12 cellular contexts compared by ENCODE assay signal in the genomic region with DNA sequence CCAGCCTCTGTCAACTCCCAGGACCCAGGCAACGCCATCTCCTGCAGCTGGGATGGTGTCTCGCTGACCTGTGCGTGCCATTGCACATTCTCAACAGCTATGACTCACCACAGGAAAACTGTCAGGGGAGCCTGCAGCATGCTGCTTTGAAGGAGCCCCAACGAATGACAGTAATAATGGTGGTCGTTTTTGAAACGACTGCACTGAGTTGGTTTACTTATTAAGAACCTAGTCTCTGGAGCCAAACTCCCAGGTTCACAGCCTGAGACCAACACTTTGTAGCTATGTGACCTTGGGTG. TPM values are rescaled to one million over a fixed set of nuclear protein-coding genes. Genes with fewer than 3 reads are reported as not detected.
DNase-seq lines count a peak whose midpoint lies in the region; ATAC-seq, FAIRE-seq and TF ChIP-seq lines count a peak whose summit lies in the region.
"Had no signal": no experiment of that assay in that cellular context is flagged by ENCODE, and none has a peak within 500 bp of the region (broad histone marks: within the 10 kb centered on the region; RNA-seq: fewer than 3 reads in every experiment).

No MANE protein-coding gene starts in this region.

- peak overlapping the region in 1 of 2 experiments; percentile 0; a peak in 2 of 4 replicates for H3K9ac ChIP-seq in K562 (ENCODE audit: insufficient read depth in 1 of 2, low read depth in 2 of 2, low read length in 2 of 2)

- H3K4me2 ChIP-seq in K562 (ENCODE audit: insufficient read depth, low read length), result no peak overlapping the region

- H3K4me3 Mint-ChIP-seq in activated T-helper 1 cell treated with anti-CD3 and anti-CD28 coated beads, Interleukin-12 subunit alpha, Interleukin-12 subunit beta, Interleukin-2, Interleukin-4 antibody, amounts not matched to agents 30 ng/mL and 10 ng/mL and 1 ng/mL, durations not matched to agents 14 hours and 24 hours and 36 hours, result no peak overlapping the region
- H3K4me3 Mint-ChIP-seq: activated naive CD8-positive, alpha-beta T cell; stimulated activated effector memory CD8-positive, alpha-beta T cell treated with anti-CD3 and anti-CD28 coated beads, Interleukin-12 subunit alpha, Interleukin-12 subunit beta, amount 100 ng/mL, for 72 hours had no signal

- CTCF ChIA-PET in K562 (lab: Yijun Ruan, JAX; ENCODE audit: low intra/inter-chr PET ratio), result interaction anchor here (0.8 kb wide), 1 partner anchor 305 kb away, joined by 3 read pairs; no protein-coding TSS in a partner anchor

- no peak for TF ChIP-seq RAD21 in K562 (CRISPR knock-in tag; conservative IDR thresholded peaks at IDR 0.05 in 1 of 2, IDR thresholded peaks at IDR 0.05 in 1 of 2)

- in situ Hi-C loops in K562 (cut with MboI), result loop anchor here (5.0 kb wide), 1 partner anchor 61 kb away; a partner anchor contains a TSS

- no peak for TF ChIP-seq EP300 in K562 (IDR thresholded peaks at IDR 0.05; ENCODE audit: low read length)

- H3K27me3 Mint-ChIP-seq in activated T-helper 1 cell treated with anti-CD3 and anti-CD28 coated beads, Interleukin-12 subunit alpha, Interleukin-12 subunit beta, Interleukin-2, Interleukin-4 antibody, amounts not matched to agents 30 ng/mL and 10 ng/mL and 1 ng/mL, durations not matched to agents 14 hours and 24 hours and 36 hours (ENCODE audit: insufficient read depth), result no peaks in the 10 kb centered on the region
- H3K27me3 Mint-ChIP-seq: activated naive CD8-positive, alpha-beta T cell had no signal

- no peak overlapping the region; the same call in 2 of the 3 replicates for H3K27ac ChIP-seq in K562 (ENCODE audit: extremely low read depth, low read depth, low read length)
- H3K27ac ChIP-seq: SK-N-MC had no signal

- H3K79me2 ChIP-seq in K562 (ENCODE audit: control insufficient read depth, insufficient read depth, low read length), result no peaks in the 10 kb centered on the region

- no peak for TF ChIP-seq POLR2A in K562 (conservative IDR thresholded peaks at IDR 0.05)

- H3K36me3 Mint-ChIP-seq in activated T-helper 1 cell treated with anti-CD3 and anti-CD28 coated beads, Interleukin-12 subunit alpha, Interleukin-12 subunit beta, Interleukin-2, Interleukin-4 antibody, amounts not matched to agents 30 ng/mL and 10 ng/mL and 1 ng/mL, durations not matched to agents 14 hours and 24 hours and 36 hours (ENCODE audit: low read depth), result no peaks in the 10 kb centered on the region
- H3K36me3 Mint-ChIP-seq: activated naive CD8-positive, alpha-beta T cell; stimulated activated effector memory CD8-positive, alpha-beta T cell treated with anti-CD3 and anti-CD28 coated beads, Interleukin-12 subunit alpha, Interleukin-12 subunit beta, amount 100 ng/mL, for 72 hours had no signal

- POLR2A ChIA-PET in K562 (lab: Yijun Ruan, JAX), result interaction anchor here (0.6 to 1.9 kb wide), 7 partner anchors 9 to 183 kb away, joined by 3 to 9 read pairs (median 3); a partner anchor contains a TSS

- no peaks in the 10 kb centered on the region for H4K20me1 ChIP-seq in K562 (replicated peaks; ENCODE audit: control insufficient read depth, insufficient read depth, low read length)

- DNase-seq in SIG-M5 treated with dmso at 0.1 percent for 504 hours (lab: John Stamatoyannopoulos, UW; ENCODE audit: unreplicated experiment) (peak; percentile 23), SIG-M5 (lab: John Stamatoyannopoulos, UW) (no peak), K562 (ENCODE audit: extremely low read depth in 1 of 4, low spot score in 3 of 4) (peak; percentile 45 to 59 (median 50)), left colon (no peak), NCI-H2227 (lab: John Stamatoyannopoulos, UW; ENCODE audit: unreplicated experiment) (no peak)
- no peak for DNase-seq in activated CD4-positive, alpha-beta T cell treated with anti-CD3 and anti-CD28 coated beads for 4 hours
- no peak for DNase-seq in activated T-helper 1 cell treated with anti-CD3 and anti-CD28 coated beads, Interleukin-12 subunit alpha, Interleukin-12 subunit beta, Interleukin-2, Interleukin-4 antibody, amounts not matched to agents 30 ng/mL and 10 ng/mL and 1 ng/mL, durations not matched to agents 14 hours and 24 hours and 36 hours (ENCODE audit: low spot score)

- H3K9me3 Mint-ChIP-seq in activated T-helper 1 cell treated with anti-CD3 and anti-CD28 coated beads, Interleukin-12 subunit alpha, Interleukin-12 subunit beta, Interleukin-2, Interleukin-4 antibody, amounts not matched to agents 30 ng/mL and 10 ng/mL and 1 ng/mL, durations not matched to agents 14 hours and 24 hours and 36 hours, result no peaks in the 10 kb centered on the region
- H3K9me3 Mint-ChIP-seq: stimulated activated effector memory CD8-positive, alpha-beta T cell treated with anti-CD3 and anti-CD28 coated beads, Interleukin-12 subunit alpha, Interleukin-12 subunit beta, amount 100 ng/mL, for 72 hours had no signal

- no peaks in the 10 kb centered on the region for H3K9me1 ChIP-seq in K562 (ENCODE audit: control insufficient read depth, insufficient read depth, low read length)

- peak; percentile 64 for ATAC-seq in K562
- peak; percentile 22 for ATAC-seq in left colon
- no peak for ATAC-seq in HG03108 (IDR thresholded peaks at IDR 0.05; ENCODE audit: unreplicated experiment)

- TF ChIP-seq CTCF in K562 (IDR thresholded peaks at IDR 0.05 in 2 of 3, conservative IDR thresholded peaks at IDR 0.05 in 1 of 3; ENCODE audit: insufficient read depth in 2 of 3, low read depth in 1 of 3, low read length in 3 of 3), result no peak

- intact Hi-C loops in K562 (cut with micrococcal nuclease), result loop anchor here (5.0 to 10.0 kb wide), 4 partner anchors 76 to 318 kb away; a partner anchor contains a TSS
- intact Hi-C loops in left colon (cut with DNase I, micrococcal nuclease), result no loop called here
- intact Hi-C loops in activated T-helper 1 cell treated with anti-CD3 and anti-CD28 coated beads, Interleukin-12 subunit alpha, Interleukin-12 subunit beta, Interleukin-2, Interleukin-4 antibody, amounts not matched to agents 30 ng/mL and 10 ng/mL and 1 ng/mL, durations not matched to agents 14 hours and 24 hours and 36 hours (cut with micrococcal nuclease), result loop anchor here (10.0 kb wide), 1 partner anchor 428 kb away; a partner anchor contains a TSS

- peaks cover 12% of the 10 kb centered on the region for H3K4me1 Mint-ChIP-seq in activated T-helper 1 cell treated with anti-CD3 and anti-CD28 coated beads, Interleukin-12 subunit alpha, Interleukin-12 subunit beta, Interleukin-2, Interleukin-4 antibody, amounts not matched to agents 30 ng/mL and 10 ng/mL and 1 ng/mL, durations not matched to agents 14 hours and 24 hours and 36 hours (ENCODE audit: low read depth)

- peak; percentile 54 for FAIRE-seq in K562 (lab: Jason Lieb, UNC)
- FAIRE-seq: A204.1 had no signal

- no TSS peak for BruUV-seq in K562 (replicated peaks; lab: Mats Ljungman, UMichigan)

- 7% methylated on average over 6 of the region's 6 CpGs for WGBS in K562 (ENCODE audit: insufficient coverage, low coverage, missing lambda C conversion rate)

- H3K4me1 ChIP-seq in K562 (replicated peaks in 1 of 2; ENCODE audit: control insufficient read depth in 2 of 2, insufficient read depth in 2 of 2, low read length in 2 of 2), result peaks cover 5 to 18% of the 10 kb centered on the region in 2 experiments

- H3K4me3 ChIP-seq in K562, result no peak overlapping the region
- H3K4me3 ChIP-seq: SK-N-MC had no signal

- H2AFZ ChIP-seq in K562 (ENCODE audit: low read depth, low read length), result peak overlapping the region; percentile 90

- no peak overlapping the region for H3K27ac Mint-ChIP-seq in activated T-helper 1 cell treated with anti-CD3 and anti-CD28 coated beads, Interleukin-12 subunit alpha, Interleukin-12 subunit beta, Interleukin-2, Interleukin-4 antibody, amounts not matched to agents 30 ng/mL and 10 ng/mL and 1 ng/mL, durations not matched to agents 14 hours and 24 hours and 36 hours
- H3K27ac Mint-ChIP-seq: activated naive CD8-positive, alpha-beta T cell; stimulated activated effector memory CD8-positive, alpha-beta T cell treated with anti-CD3 and anti-CD28 coated beads, Interleukin-12 subunit alpha, Interleukin-12 subunit beta, amount 100 ng/mL, for 72 hours had no signal

- no peaks in the 10 kb centered on the region for H3K36me3 ChIP-seq in K562 (ENCODE audit: control insufficient read depth, insufficient read depth, low read length)

- no peaks in the 10 kb centered on the region; the same call in 1 of the 2 replicates for H3K9me3 ChIP-seq in K562 (replicated peaks; ENCODE audit: control insufficient read depth, insufficient read depth, low read depth, low read length)

- H3K27me3 ChIP-seq in K562 (ENCODE audit: control insufficient read depth in 2 of 2, insufficient read depth in 2 of 2, low read length in 2 of 2), result no peaks in the 10 kb centered on the region

RNA-seq across cellular contexts. Expression of a gene that starts 21.6 kb away (rescaled TPM):
- total RNA-seq in K562 (2011; cell fraction: chromatin; rRNA removed; ENCODE audit: low replicate concordance), result 0.86 and 1.4 TPM in 2 replicates
- total RNA-seq in K562 (2011; cell fraction: nucleolus; rRNA removed), result 0.67 and 1.4 TPM in 2 replicates
- total RNA-seq in K562 (2011; cell fraction: nucleoplasm; rRNA removed), result 0.66 and 0.84 TPM in 2 replicates
- total RNA-seq in K562 (2014; rRNA removed) (0.33 and 0.54 TPM in 2 replicates), K562 (2014; rRNA removed; fragmentation: Illumina TruSeq; extraction: Trizol) (0.45 and 0.51 TPM in 2 replicates), K562 (2015; rRNA removed; fragmentation: Illumina TruSeq; extraction: Trizol) (0.34 and 0.36 TPM in 2 replicates), K562 (2021) (0.49 and 0.55 TPM in 2 replicates), left colon (100 to 1,000 TPM; 147 to 186 TPM)
- polyA plus RNA-seq in K562 (2011; rRNA removed) (0.34 and 0.54 TPM in 2 replicates), K562 (2014; fragmentation: Illumina TruSeq; extraction: Trizol) (0.16 and 0.66 TPM in 2 replicates), K562 (2014; fragmentation: Nextera tagmentation; extraction: Ambion mirVana) (under 1 TPM; 0.03 to 0.10 TPM), K562 (2014; rRNA removed) (0.13 and 0.80 TPM in 2 replicates)
- polyA plus RNA-seq in K562 (2011; cell fraction: cytosol; rRNA removed), result 0.19 and 0.45 TPM in 2 replicates
- 0.81 and 0.90 TPM in 2 replicates for polyA plus RNA-seq in K562 (2011; cell fraction: nucleus; rRNA removed)
- 0.49 and 0.76 TPM in 2 replicates for polyA plus RNA-seq in K562 (2012)
- 0.25 and 0.27 TPM in 2 replicates for polyA minus RNA-seq in K562 (2011; rRNA and poly(A)+ RNA removed)
- polyA minus RNA-seq in K562 (2011; cell fraction: cytosol; rRNA and poly(A)+ RNA removed), result not detected in 2 replicates
- 0.27 and 0.56 TPM in 2 replicates for polyA minus RNA-seq in K562 (2011; cell fraction: nucleus; rRNA and poly(A)+ RNA removed)
- 2.0 and 2.6 TPM in 2 replicates for total RNA-seq in activated T-helper 1 cell treated with anti-CD3 and anti-CD28 coated beads, Interleukin-12 subunit alpha, Interleukin-12 subunit beta, Interleukin-2, Interleukin-4 antibody, amounts not matched to agents 30 ng/mL and 10 ng/mL and 1 ng/mL, durations not matched to agents 14 hours and 24 hours and 36 hours

RNA-seq across cellular contexts. Expression of a gene that starts 33.4 kb away (rescaled TPM):
- total RNA-seq in K562 (2011; cell fraction: chromatin; rRNA removed; ENCODE audit: low replicate concordance), result 10.7 and 18.5 TPM in 2 replicates
- total RNA-seq in K562 (2011; cell fraction: nucleolus; rRNA removed), result 8.7 and 9.7 TPM in 2 replicates
- total RNA-seq in K562 (2011; cell fraction: nucleoplasm; rRNA removed), result 11.4 and 13.0 TPM in 2 replicates
- 6.2 and 7.0 TPM in 2 replicates for total RNA-seq in K562 (2014; rRNA removed)
- total RNA-seq in K562 (2014; rRNA removed; fragmentation: Illumina TruSeq; extraction: Trizol), result 8.3 and 9.4 TPM in 2 replicates
- 11.3 and 11.9 TPM in 2 replicates for total RNA-seq in K562 (2015; rRNA removed; fragmentation: Illumina TruSeq; extraction: Trizol)
- 6.9 and 7.4 TPM in 2 replicates for total RNA-seq in K562 (2021)
- 8.0 and 9.7 TPM in 2 replicates for polyA plus RNA-seq in K562 (2011; rRNA removed)
- polyA plus RNA-seq in K562 (2011; cell fraction: cytosol; rRNA removed), result 2.4 and 6.8 TPM in 2 replicates
- 9.0 and 14.4 TPM in 2 replicates for polyA plus RNA-seq in K562 (2011; cell fraction: nucleus; rRNA removed)
- 4.6 and 5.2 TPM in 2 replicates for polyA plus RNA-seq in K562 (2012)
- polyA plus RNA-seq in K562 (2014; fragmentation: Illumina TruSeq; extraction: Trizol), result 6.8 and 7.3 TPM in 2 replicates
- polyA plus RNA-seq in K562 (2014; fragmentation: Nextera tagmentation; extraction: Ambion mirVana), result 1 to 10 TPM; 2.1 to 3.3 TPM
- 3.8 and 4.5 TPM in 2 replicates for polyA plus RNA-seq in K562 (2014; rRNA removed)
- polyA minus RNA-seq in K562 (2011; rRNA and poly(A)+ RNA removed), result 18.1 and 28.7 TPM in 2 replicates
- polyA minus RNA-seq in K562 (2011; cell fraction: cytosol; rRNA and poly(A)+ RNA removed), result 7.3 and 7.8 TPM in 2 replicates
- 7.9 and 17.7 TPM in 2 replicates for polyA minus RNA-seq in K562 (2011; cell fraction: nucleus; rRNA and poly(A)+ RNA removed)
- total RNA-seq in left colon, result 10 to 100 TPM in 1 of 2 donors, 1 to 10 TPM in 1; 9.7 to 13.0 TPM
- 4.6 TPM in 2 replicates for total RNA-seq in activated T-helper 1 cell treated with anti-CD3 and anti-CD28 coated beads, Interleukin-12 subunit alpha, Interleukin-12 subunit beta, Interleukin-2, Interleukin-4 antibody, amounts not matched to agents 30 ng/mL and 10 ng/mL and 1 ng/mL, durations not matched to agents 14 hours and 24 hours and 36 hours

RNA-seq across cellular contexts. Expression of a gene that starts 58.9 kb away (rescaled TPM):
- 99.0 and 265 TPM in 2 replicates for total RNA-seq in K562 (2011; cell fraction: chromatin; rRNA removed; ENCODE audit: low replicate concordance)
- 46.7 and 67.2 TPM in 2 replicates for total RNA-seq in K562 (2011; cell fraction: nucleolus; rRNA removed)
- 120 and 158 TPM in 2 replicates for total RNA-seq in K562 (2011; cell fraction: nucleoplasm; rRNA removed)
- total RNA-seq in K562 (2014; rRNA removed) (212 and 244 TPM in 2 replicates), K562 (2014; rRNA removed; fragmentation: Illumina TruSeq; extraction: Trizol) (301 and 338 TPM in 2 replicates), K562 (2015; rRNA removed; fragmentation: Illumina TruSeq; extraction: Trizol) (321 and 351 TPM in 2 replicates), K562 (2021) (238 and 253 TPM in 2 replicates), left colon (100 to 1,000 TPM in 1 of 2 donors, 10 to 100 TPM in 1; 78.8 to 107 TPM)
- polyA plus RNA-seq in K562 (2011; rRNA removed) (270 and 360 TPM in 2 replicates), K562 (2014; fragmentation: Illumina TruSeq; extraction: Trizol) (318 and 372 TPM in 2 replicates), K562 (2014; fragmentation: Nextera tagmentation; extraction: Ambion mirVana) (10 to 100 TPM; 80.9 to 93.4 TPM), K562 (2014; rRNA removed) (321 and 349 TPM in 2 replicates)
- polyA plus RNA-seq in K562 (2011; cell fraction: cytosol; rRNA removed), result 81.4 and 163 TPM in 2 replicates
- 58.1 and 89.0 TPM in 2 replicates for polyA plus RNA-seq in K562 (2011; cell fraction: nucleus; rRNA removed)
- 153 and 259 TPM in 2 replicates for polyA plus RNA-seq in K562 (2012)
- 270 and 312 TPM in 2 replicates for polyA minus RNA-seq in K562 (2011; rRNA and poly(A)+ RNA removed)
- polyA minus RNA-seq in K562 (2011; cell fraction: cytosol; rRNA and poly(A)+ RNA removed), result 94.9 and 109 TPM in 2 replicates
- 78.8 and 184 TPM in 2 replicates for polyA minus RNA-seq in K562 (2011; cell fraction: nucleus; rRNA and poly(A)+ RNA removed)
- total RNA-seq in activated T-helper 1 cell treated with anti-CD3 and anti-CD28 coated beads, Interleukin-12 subunit alpha, Interleukin-12 subunit beta, Interleukin-2, Interleukin-4 antibody, amounts not matched to agents 30 ng/mL and 10 ng/mL and 1 ng/mL, durations not matched to agents 14 hours and 24 hours and 36 hours, result 241 and 247 TPM in 2 replicates

Comparison
In these comparisons a context has a peak if more than half of its experiments do, and no peak if none do; other contexts are left out.
1. DNase-seq: peak in SIG-M5 treated with dmso at 0.1 percent for 504 hours (single experiment) and K562 (4 of 4); none in SIG-M5 (single experiment), left colon (0 of 2), activated CD4-positive, alpha-beta T cell treated with anti-CD3 and anti-CD28 coated beads for 4 hours (0 of 2), activated T-helper 1 cell treated with anti-CD3 and anti-CD28 coated beads, Interleukin-12 subunit alpha, Interleukin-12 subunit beta, Interleukin-2, Interleukin-4 antibody, amounts not matched to agents 30 ng/mL and 10 ng/mL and 1 ng/mL, durations not matched to agents 14 hours and 24 hours and 36 hours (single experiment) and NCI-H2227 (single experiment).
2. RNA of a gene that starts 21.6 kb away (total RNA-seq): 147 to 186 TPM in left colon; 2.0 to 2.6 TPM in activated T-helper 1 cell treated with anti-CD3 and anti-CD28 coated beads, Interleukin-12 subunit alpha, Interleukin-12 subunit beta, Interleukin-2, Interleukin-4 antibody, amounts not matched to agents 30 ng/mL and 10 ng/mL and 1 ng/mL, durations not matched to agents 14 hours and 24 hours and 36 hours and 0.33 to 1.4 TPM in K562; every median in the first group is over 10 times any median in the second.
3. intact Hi-C loops: an anchor here in K562 (5.0 to 10.0 kb wide) and activated T-helper 1 cell treated with anti-CD3 and anti-CD28 coated beads, Interleukin-12 subunit alpha, Interleukin-12 subunit beta, Interleukin-2, Interleukin-4 antibody, amounts not matched to agents 30 ng/mL and 10 ng/mL and 1 ng/mL, durations not matched to agents 14 hours and 24 hours and 36 hours (10.0 kb wide); none called in left colon.